ENCODE assay signal across 2 cellular contexts in the genomic region with DNA sequence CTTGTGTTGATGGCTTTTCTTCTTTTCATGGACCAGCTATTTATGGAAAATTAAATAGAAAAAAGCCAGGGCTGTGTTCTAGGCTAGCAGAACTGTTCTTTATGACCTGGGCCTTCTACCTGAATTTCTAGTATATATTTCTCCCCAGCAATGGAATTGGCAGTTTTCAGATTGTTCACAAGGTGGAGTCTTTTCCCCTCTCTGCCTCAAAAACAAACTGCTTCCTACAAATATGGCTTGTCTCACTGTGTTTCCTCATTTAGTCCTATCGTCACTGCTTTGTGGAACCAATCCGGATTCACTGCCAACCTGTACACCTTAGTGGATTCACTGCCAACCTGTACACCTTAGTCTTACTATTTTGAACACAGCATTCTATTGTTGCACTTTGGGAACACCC.
A peak's percentile ranks its signal among the peaks of the same experiment; 100 is the strongest.
TF ChIP-seq lines count a peak whose summit lies in the region.

No MANE protein-coding gene starts in this region.

TF ChIP-seq in HepG2, 621 proteins besides CTCF, POLR2A, EP300 and RAD21 (continues in another document):
- TF ChIP-seq DMAP1 (CRISPR knock-in tag; IDR thresholded peaks at IDR 0.05) (no peak), STAG1 (CRISPR knock-in tag; IDR thresholded peaks at IDR 0.05) (peak; percentile 37), BCLAF1 (IDR thresholded peaks at IDR 0.05) (no peak), ZNF232 (CRISPR knock-in tag; IDR thresholded peaks at IDR 0.05; ENCODE audit: borderline replicate concordance) (no peak), MTA3 (CRISPR knock-in tag; IDR thresholded peaks at IDR 0.05) (no peak), YY1 (IDR thresholded peaks at IDR 0.05; ENCODE audit: insufficient read depth, insufficient replicate concordance, low read depth, low read length) (peak; percentile 73), ZMAT5 (CRISPR knock-in tag; IDR thresholded peaks at IDR 0.05; ENCODE audit: borderline replicate concordance, low read depth) (no peak), MIXL1 (CRISPR knock-in tag; IDR thresholded peaks at IDR 0.05) (no peak), CSRNP1 (CRISPR knock-in tag; IDR thresholded peaks at IDR 0.05) (no peak), SOX6 (IDR thresholded peaks at IDR 0.05) (no peak), SOX6 (CRISPR knock-in tag; IDR thresholded peaks at IDR 0.05) (no peak), SETDB1 (CRISPR knock-in tag; IDR thresholded peaks at IDR 0.05; ENCODE audit: borderline replicate concordance) (peak; percentile 25; the same call in 1 of the 2 replicates), ZNF280D (CRISPR knock-in tag; IDR thresholded peaks at IDR 0.05) (0 out of 2 replicates have a peak, but pooled peaks have one; percentile 28), ZNF180 (CRISPR knock-in tag; IDR thresholded peaks at IDR 0.05; ENCODE audit: borderline replicate concordance, low read depth) (no peak)
- TF ChIP-seq, protein P1, sequence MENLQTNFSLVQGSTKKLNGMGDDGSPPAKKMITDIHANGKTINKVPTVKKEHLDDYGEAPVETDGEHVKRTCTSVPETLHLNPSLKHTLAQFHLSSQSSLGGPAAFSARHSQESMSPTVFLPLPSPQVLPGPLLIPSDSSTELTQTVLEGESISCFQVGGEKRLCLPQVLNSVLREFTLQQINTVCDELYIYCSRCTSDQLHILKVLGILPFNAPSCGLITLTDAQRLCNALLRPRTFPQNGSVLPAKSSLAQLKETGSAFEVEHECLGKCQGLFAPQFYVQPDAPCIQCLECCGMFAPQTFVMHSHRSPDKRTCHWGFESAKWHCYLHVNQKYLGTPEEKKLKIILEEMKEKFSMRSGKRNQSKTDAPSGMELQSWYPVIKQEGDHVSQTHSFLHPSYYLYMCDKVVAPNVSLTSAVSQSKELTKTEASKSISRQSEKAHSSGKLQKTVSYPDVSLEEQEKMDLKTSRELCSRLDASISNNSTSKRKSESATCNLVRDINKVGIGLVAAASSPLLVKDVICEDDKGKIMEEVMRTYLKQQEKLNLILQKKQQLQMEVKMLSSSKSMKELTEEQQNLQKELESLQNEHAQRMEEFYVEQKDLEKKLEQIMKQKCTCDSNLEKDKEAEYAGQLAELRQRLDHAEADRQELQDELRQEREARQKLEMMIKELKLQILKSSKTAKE (CRISPR knock-in tag; IDR thresholded peaks at IDR 0.05; ENCODE audit: borderline replicate concordance), result no peak

TF ChIP-seq in SK-N-SH treated with all-trans-retinoic acid at 6 μM for 48 hours, 23 proteins besides CTCF, POLR2A, EP300 and RAD21:
- TF ChIP-seq TCF4 (CRISPR knock-in tag; IDR thresholded peaks at IDR 0.05; ENCODE audit: borderline replicate concordance) (no peak), ZNF8 (CRISPR knock-in tag; IDR thresholded peaks at IDR 0.05) (no peak), CSDC2 (CRISPR knock-in tag; IDR thresholded peaks at IDR 0.05) (no peak), OSR1 (CRISPR knock-in tag; IDR thresholded peaks at IDR 0.05) (no peak), ZNF565 (CRISPR knock-in tag; conservative IDR thresholded peaks at IDR 0.05; ENCODE audit: low read depth) (peak; percentile 98), GLIS3 (CRISPR knock-in tag; IDR thresholded peaks at IDR 0.05) (no peak), ISL1 (CRISPR knock-in tag; IDR thresholded peaks at IDR 0.05) (no peak), CREB5 (CRISPR knock-in tag; IDR thresholded peaks at IDR 0.05; ENCODE audit: low read depth) (no peak)
